Comparison of ENCODE assay signal across 8 cellular contexts in genomic region chr3:149042766-149043386, GRCh38. TPM values are rescaled to one million over a fixed set of nuclear protein-coding genes. Genes with fewer than 3 reads are reported as not detected.
DNase-seq lines count a peak whose midpoint lies in the region; ATAC-seq and TF ChIP-seq lines count a peak whose summit lies in the region.

No MANE protein-coding gene starts in this region.

- no peak overlapping the region for H3K4me3 ChIP-seq in choroid plexus epithelial cell (ENCODE audit: low read depth, low read length)

- no peak overlapping the region for H3K27ac Mint-ChIP-seq in glutamatergic neuron (ENCODE audit: unreplicated experiment)

- H3K4me1 Mint-ChIP-seq in glutamatergic neuron (ENCODE audit: low read depth, unreplicated experiment), result peaks cover 9% of the 10 kb centered on the region

- peak; percentile 89 for ATAC-seq in GM19463 (IDR thresholded peaks at IDR 0.05; ENCODE audit: unreplicated experiment)
- peak; percentile 94 for ATAC-seq in HG03432 (IDR thresholded peaks at IDR 0.05; ENCODE audit: unreplicated experiment)

- H3K9me3 Mint-ChIP-seq in glutamatergic neuron (ENCODE audit: unreplicated experiment), result peaks cover 4% of the 10 kb centered on the region

- H3K27me3 Mint-ChIP-seq in glutamatergic neuron (ENCODE audit: unreplicated experiment), result no peaks in the 10 kb centered on the region

- H3K36me3 Mint-ChIP-seq in glutamatergic neuron (ENCODE audit: unreplicated experiment), result no peaks in the 10 kb centered on the region

- peak; percentile 33 for DNase-seq in Daoy (ENCODE audit: low read depth)
- DNase-seq in choroid plexus epithelial cell (ENCODE audit: low read depth), result peak; percentile 77
- DNase-seq in cerebellar nuclear complex (lab: John Stamatoyannopoulos, UW), result no peak
- no peak for DNase-seq in stimulated activated CD4-positive, alpha-beta T cell treated with anti-CD3 and anti-CD28 coated beads, Interleukin-2, amount 100 ng/mL, for 48 hours
- DNase-seq in G401 (ENCODE audit: low spot score), result no peak
- DNase-seq in glutamatergic neuron, result no peak

- no peak overlapping the region for H3K4me3 Mint-ChIP-seq in glutamatergic neuron (ENCODE audit: unreplicated experiment)

- TF ChIP-seq CTCF in choroid plexus epithelial cell (conservative IDR thresholded peaks at IDR 0.05; ENCODE audit: low read depth, low read length), result no peak
- no peak for TF ChIP-seq CTCF in glutamatergic neuron (IDR thresholded peaks at IDR 0.05; ENCODE audit: partially characterized antibody, unreplicated experiment)

- in situ Hi-C loops in G401 (cut with HindIII; ENCODE audit: low sequenced_read_pairs), result no loop called here

RNA-seq across cellular contexts. Expression of gene HLTF, which starts 43.5 kb away (rescaled TPM):
- total RNA-seq in Daoy (2014; rRNA removed; shearing (Covaris generic)), result 43.6 and 48.6 TPM in 2 replicates
- 51.9 and 81.1 TPM in 2 replicates for total RNA-seq in G401 (2014; rRNA removed; shearing (Covaris generic))
- 45.1 TPM for total RNA-seq in glutamatergic neuron (ENCODE audit: unreplicated experiment)

RNA-seq across cellular contexts. Expression of gene GYG1, which starts 51.5 kb away (rescaled TPM):
- total RNA-seq in Daoy (2014; rRNA removed; shearing (Covaris generic)), result 19.9 and 33.4 TPM in 2 replicates
- total RNA-seq in G401 (2014; rRNA removed; shearing (Covaris generic)), result 120 and 135 TPM in 2 replicates
- total RNA-seq in glutamatergic neuron (ENCODE audit: unreplicated experiment), result 27.3 TPM

Comparison
In these comparisons a context has a peak if more than half of its experiments do, and no peak if none do; other contexts are left out.
1. DNase-seq: peak in Daoy (single experiment) and choroid plexus epithelial cell (single experiment); none in cerebellar nuclear complex (0 of 2), stimulated activated CD4-positive, alpha-beta T cell treated with anti-CD3 and anti-CD28 coated beads, Interleukin-2, amount 100 ng/mL, for 48 hours (0 of 2), G401 (single experiment) and glutamatergic neuron (single experiment).